In the genomic region with DNA sequence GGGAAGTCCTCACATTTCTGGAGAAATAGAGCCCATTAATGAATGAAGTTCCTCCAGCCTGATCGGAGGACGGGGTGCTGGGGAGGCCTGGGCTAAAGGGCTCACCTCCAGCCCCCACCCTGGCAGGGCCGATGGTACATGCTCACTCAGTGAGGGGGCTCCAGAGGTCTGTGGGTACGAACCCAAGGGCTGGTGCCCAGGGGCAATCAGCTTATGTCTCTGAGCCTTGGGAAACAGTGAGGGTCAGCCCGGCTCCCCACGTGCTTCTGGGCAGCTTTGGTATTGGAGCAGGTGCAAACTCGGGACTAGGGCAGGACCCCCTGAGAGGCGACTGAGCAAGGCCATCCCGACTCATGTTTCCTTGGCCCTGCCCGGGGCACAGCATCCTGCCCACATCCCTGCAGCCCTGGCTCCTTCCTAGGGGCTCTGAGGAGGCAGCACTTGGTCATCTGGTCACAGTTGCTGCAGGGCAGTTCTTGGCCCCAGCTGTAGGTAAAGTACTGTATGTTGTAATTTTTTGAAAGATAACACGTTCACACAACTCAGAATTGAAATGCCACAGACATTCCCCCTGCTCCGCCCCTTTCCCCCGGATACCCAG, we compare ENCODE assay signal across 30 cellular contexts. TPM values are rescaled to one million over a fixed set of nuclear protein-coding genes. Genes with fewer than 3 reads are reported as not detected.
A peak's percentile ranks its signal among the peaks of the same experiment; 100 is the strongest.
DNase-seq lines count a peak whose midpoint lies in the region; ATAC-seq and TF ChIP-seq lines count a peak whose summit lies in the region.
"Had no signal": no experiment of that assay in that cellular context is flagged by ENCODE, and none has a peak within 500 bp of the region (broad histone marks: within the 10 kb centered on the region; RNA-seq: fewer than 3 reads in every experiment).

No MANE protein-coding gene starts in this region.

- CTCF ChIA-PET in AG04450 (lab: Charles Lee) = no interaction called here
- CTCF ChIA-PET in CD4-positive, alpha-beta T cell (lab: Charles Lee) = no interaction called here

- no peaks in the 10 kb centered on the region for H3K79me2 ChIP-seq in osteoblast (ENCODE audit: insufficient read depth, low read length)

- H3K27ac Mint-ChIP-seq in CD4-positive, alpha-beta T cell = no peak overlapping the region
- H3K27ac Mint-ChIP-seq: activated CD4-positive, alpha-beta T cell treated with anti-CD3 and anti-CD28 coated beads for 36 hours; activated CD8-positive, alpha-beta T cell treated with anti-CD3 and anti-CD28 coated beads, Interleukin-2, amount 10 ng/mL, durations not matched to agents 7 days and 5 days; activated naive CD8-positive, alpha-beta T cell treated with anti-CD3 and anti-CD28 coated beads for 36 hours; type B pancreatic cell had no signal

- TF ChIP-seq CTCF in AG04450 (IDR thresholded peaks at IDR 0.05; ENCODE audit: low read depth, low read length) (no peak), fibroblast of pulmonary artery (IDR thresholded peaks at IDR 0.05; ENCODE audit: low read length, missing control alignments) (no peak), osteoblast (IDR thresholded peaks at IDR 0.05; ENCODE audit: extremely low read depth, low read depth, low read length) (no peak), GM20000 (IDR thresholded peaks at IDR 0.05; ENCODE audit: extremely low read depth, missing control alignments) (no peak)
- TF ChIP-seq CTCF in CD4-positive, alpha-beta T cell (IDR thresholded peaks at IDR 0.05) = no peak

- peaks cover 24% of the 10 kb centered on the region for H3K4me1 ChIP-seq in osteoblast (ENCODE audit: insufficient read depth, low read length)

- H2AFZ ChIP-seq in osteoblast (ENCODE audit: low read length) = no peak overlapping the region

- peaks cover 16% of the 10 kb centered on the region for H3K4me1 Mint-ChIP-seq in CD4-positive, alpha-beta T cell (ENCODE audit: low read depth)

- DNase-seq in AG04450 (ENCODE audit: low read depth, low spot score) = no peak
- DNase-seq in M059J (ENCODE audit: low read depth) = peak; percentile 39
- DNase-seq in fibroblast of pulmonary artery (ENCODE audit: low read depth) = peak; percentile 67
- no peak for DNase-seq in osteoblast (ENCODE audit: insufficient read length, low spot score, missing footprints)
- DNase-seq in DMS79 (lab: John Stamatoyannopoulos, UW) = no peak
- DNase-seq in CD4-positive, alpha-beta T cell = no peak
- DNase-seq in GM20000 (ENCODE audit: low spot score) = no peak
- DNase-seq in NCI-H2081 treated with DMSO at 0.1 percent for 48 hours (lab: John Stamatoyannopoulos, UW) = no peak
- DNase-seq: activated CD4-positive, alpha-beta T cell treated with anti-CD3 and anti-CD28 coated beads for 36 hours; activated CD8-positive, alpha-beta T cell treated with anti-CD3 and anti-CD28 coated beads, Interleukin-2, amount 10 ng/mL, durations not matched to agents 7 days and 5 days; activated effector memory CD4-positive, alpha-beta T cell treated with Interleukin-2 at 50 U/mL for 16 hours; activated naive CD8-positive, alpha-beta T cell treated with anti-CD3 and anti-CD28 coated beads for 36 hours; COR-L47; DND-41; effector CD4-positive, alpha-beta T cell; foreskin melanocyte; H9; heart right ventricle; mesendoderm; NCI-H2029 treated with DMSO at 0.1 percent for 48 hours; NCI-H345; NCI-H774; stimulated activated CD4-positive, alpha-beta T cell treated with anti-CD3 and anti-CD28 coated beads, Interleukin-2, amount 100 ng/mL, for 24 hours had no signal

- H3K27ac ChIP-seq in AG04450 (ENCODE audit: low read depth, low read length) (peak overlapping the region; percentile 21), osteoblast (ENCODE audit: low read depth, low read length) (no peak overlapping the region)
- no peak overlapping the region for H3K27ac ChIP-seq in CD4-positive, alpha-beta T cell (ENCODE audit: low read depth, low read length)
- H3K27ac ChIP-seq: BLaER1, psoas muscle, RWPE1, skin epidermis had no signal

- H3K36me3 ChIP-seq in osteoblast (ENCODE audit: insufficient read depth, low read length) = no peaks in the 10 kb centered on the region
- H3K36me3 ChIP-seq: BLaER1, heart right ventricle had no signal

- H3K27me3 ChIP-seq in AG04450 (ENCODE audit: control insufficient read depth, insufficient read depth, low read length) (no peaks in the 10 kb centered on the region), osteoblast (ENCODE audit: insufficient read depth, low read length) (no peaks in the 10 kb centered on the region)
- no peaks in the 10 kb centered on the region for H3K27me3 ChIP-seq in CD4-positive, alpha-beta T cell (ENCODE audit: control insufficient read depth, insufficient read depth, low read length)
- H3K27me3 ChIP-seq: BLaER1, heart right ventricle had no signal

- peaks cover 4% of the 10 kb centered on the region; the same call in 1 of the 2 replicates for H3K9me3 ChIP-seq in AG04450 (ENCODE audit: control insufficient read depth, insufficient read depth, low read length)
- H3K9me3 ChIP-seq in osteoblast (ENCODE audit: low read depth, low read length) = no peaks in the 10 kb centered on the region
- no peaks in the 10 kb centered on the region for H3K9me3 ChIP-seq in CD4-positive, alpha-beta T cell (ENCODE audit: control insufficient read depth, low read length)
- H3K9me3 ChIP-seq: BLaER1, heart right ventricle, psoas muscle had no signal

- H3K4me3 ChIP-seq in AG04450 (ENCODE audit: low read depth, low read length) (no peak overlapping the region), fibroblast of pulmonary artery (replicated peaks; ENCODE audit: low read depth, low read length) (no peak overlapping the region), osteoblast (ENCODE audit: insufficient read depth, low read length) (no peak overlapping the region)
- H3K4me3 ChIP-seq: BLaER1, heart right ventricle, psoas muscle, skin epidermis had no signal

- no peaks in the 10 kb centered on the region for H3K27me3 Mint-ChIP-seq in CD4-positive, alpha-beta T cell
- H3K27me3 Mint-ChIP-seq: activated CD4-positive, alpha-beta T cell treated with anti-CD3 and anti-CD28 coated beads for 36 hours; activated naive CD8-positive, alpha-beta T cell treated with anti-CD3 and anti-CD28 coated beads for 36 hours; type B pancreatic cell had no signal

- intact Hi-C loops in CD4-positive, alpha-beta T cell (cut with DNase I, micrococcal nuclease) = no loop called here

- no peaks in the 10 kb centered on the region for H3K36me3 Mint-ChIP-seq in CD4-positive, alpha-beta T cell (ENCODE audit: low read depth)
- H3K36me3 Mint-ChIP-seq: activated naive CD8-positive, alpha-beta T cell treated with anti-CD3 and anti-CD28 coated beads for 36 hours; type B pancreatic cell had no signal

- H3K4me3 Mint-ChIP-seq in CD4-positive, alpha-beta T cell = no peak overlapping the region
- H3K4me3 Mint-ChIP-seq: activated CD4-positive, alpha-beta T cell treated with anti-CD3 and anti-CD28 coated beads for 36 hours; activated CD8-positive, alpha-beta T cell treated with anti-CD3 and anti-CD28 coated beads, Interleukin-2, amount 10 ng/mL, durations not matched to agents 7 days and 5 days; activated naive CD8-positive, alpha-beta T cell treated with anti-CD3 and anti-CD28 coated beads for 36 hours; H9; type B pancreatic cell had no signal

- H4K20me1 ChIP-seq in osteoblast (ENCODE audit: insufficient read depth, low read length) = no peaks in the 10 kb centered on the region
- H4K20me1 ChIP-seq: BLaER1 had no signal

- ATAC-seq in CD4-positive, alpha-beta T cell (ENCODE audit: poor library complexity) = no peak
- ATAC-seq: activated CD4-positive, alpha-beta T cell treated with anti-CD3 and anti-CD28 coated beads for 36 hours; activated CD8-positive, alpha-beta T cell treated with anti-CD3 and anti-CD28 coated beads, Interleukin-2, amount 10 ng/mL, durations not matched to agents 7 days and 5 days; psoas muscle had no signal

- POLR2A ChIA-PET in AG04450 (lab: Yijun Ruan, JAX) = interaction anchor here (1.0 to 1.6 kb wide), 2 partner anchors 15 to 29 kb away, joined by 3 read pairs; no protein-coding TSS in a partner anchor
- POLR2A ChIA-PET in CD4-positive, alpha-beta T cell (lab: Charles Lee) = no interaction called here

- H3K4me2 ChIP-seq in osteoblast (ENCODE audit: insufficient read depth, low read length) = peak overlapping the region; percentile 4

- H3K9me3 Mint-ChIP-seq in CD4-positive, alpha-beta T cell = no peaks in the 10 kb centered on the region
- H3K9me3 Mint-ChIP-seq: activated naive CD8-positive, alpha-beta T cell treated with anti-CD3 and anti-CD28 coated beads for 36 hours; type B pancreatic cell had no signal

RNA-seq across cellular contexts. Expression of a gene that starts 1.0 kb away (rescaled TPM):
- 0.09 and 0.17 TPM in 2 replicates for polyA plus RNA-seq in AG04450 (2011; rRNA removed)
- not detected in 2 replicates for polyA minus RNA-seq in AG04450 (2011; rRNA and poly(A)+ RNA removed)
- total RNA-seq in M059J (2014; rRNA removed; shearing (Covaris generic)) = not detected in 2 replicates
- total RNA-seq in osteoblast = not detected in 2 replicates
- not detected for total RNA-seq in CD4-positive, alpha-beta T cell
- total RNA-seq: activated CD8-positive, alpha-beta T cell treated with anti-CD3 and anti-CD28 coated beads, Interleukin-2, amount 10 ng/mL, durations not matched to agents 7 days and 5 days; chondrocyte; H9; T-helper 2 cell treated with Interferon-gamma antibody and Interleukin-4, amounts not matched to agents 100 ng/mL and 5 ng/mL, for 36 hours had no signal

RNA-seq across cellular contexts. Expression of a gene that starts 28.6 kb away (rescaled TPM):
- 9.2 and 13.1 TPM in 2 replicates for polyA plus RNA-seq in AG04450 (2011; rRNA removed)
- 37.2 and 38.1 TPM in 2 replicates for polyA minus RNA-seq in AG04450 (2011; rRNA and poly(A)+ RNA removed)
- 25.2 and 31.1 TPM in 2 replicates for total RNA-seq in M059J (2014; rRNA removed; shearing (Covaris generic))
- total RNA-seq in osteoblast = 52.1 and 57.2 TPM in 2 replicates
- 100 to 1,000 TPM; 424 to 434 TPM for total RNA-seq in CD4-positive, alpha-beta T cell

RNA-seq across cellular contexts. Expression of a gene that starts 28.8 kb away (rescaled TPM):
- polyA plus RNA-seq in AG04450 (2011; rRNA removed) = 207 and 215 TPM in 2 replicates
- 243 and 282 TPM in 2 replicates for polyA minus RNA-seq in AG04450 (2011; rRNA and poly(A)+ RNA removed)
- 104 and 124 TPM in 2 replicates for total RNA-seq in M059J (2014; rRNA removed; shearing (Covaris generic))
- 190 and 209 TPM in 2 replicates for total RNA-seq in osteoblast
- total RNA-seq in CD4-positive, alpha-beta T cell = 100 to 1,000 TPM; 217 to 227 TPM

Comparison
In these comparisons a context has a peak if more than half of its experiments do, and no peak if none do; other contexts are left out.
1. DNase-seq: peak in M059J (single experiment) and fibroblast of pulmonary artery (single experiment); none in AG04450 (single experiment), osteoblast (single experiment), DMS79 (single experiment), CD4-positive, alpha-beta T cell (0 of 10), GM20000 (single experiment) and NCI-H2081 treated with DMSO at 0.1 percent for 48 hours (single experiment).